ENCODE assay signal across 14 cellular contexts in genomic region chr5:55914141-55914413, GRCh38.
DNase-seq lines count a peak whose midpoint lies in the region; ATAC-seq and TF ChIP-seq lines count a peak whose summit lies in the region.
"Had no signal": no experiment of that assay in that cellular context is flagged by ENCODE, and none has a peak within 500 bp of the region (broad histone marks: within the 10 kb centered on the region; RNA-seq: fewer than 3 reads in every experiment).

No MANE protein-coding gene starts in this region.

- peaks cover 48 to 81% of the 10 kb centered on the region in 2 donors for H3K36me3 Mint-ChIP-seq in CD14-positive monocyte
- H3K36me3 Mint-ChIP-seq: activated naive CD8-positive, alpha-beta T cell treated with anti-CD3 and anti-CD28 coated beads for 36 hours had no signal

- no peak overlapping the region for H3K18ac ChIP-seq in trophoblast cell (ENCODE audit: low read length)

- ATAC-seq in GM19023 (IDR thresholded peaks at IDR 0.05; ENCODE audit: unreplicated experiment) (peak; percentile 95), GM21825 (IDR thresholded peaks at IDR 0.05; ENCODE audit: unreplicated experiment) (peak; percentile 89), HG03196 (IDR thresholded peaks at IDR 0.05; ENCODE audit: unreplicated experiment) (peak; percentile 92)
- ATAC-seq: activated CD8-positive, alpha-beta T cell treated with anti-CD3 and anti-CD28 coated beads for 36 hours; lower lobe of right lung had no signal

- H4K91ac ChIP-seq in trophoblast cell (ENCODE audit: low read depth, low read length) = no peak overlapping the region

- no peak overlapping the region for H2BK5ac ChIP-seq in trophoblast cell (ENCODE audit: low read depth, low read length, poor library complexity)

- H3K79me1 ChIP-seq in trophoblast cell (ENCODE audit: low read length) = no peaks in the 10 kb centered on the region

- H3K4me1 Mint-ChIP-seq in CD14-positive monocyte = peaks cover 6% of the 10 kb centered on the region

- H3K4me2 ChIP-seq in trophoblast cell (ENCODE audit: low read length) = no peak overlapping the region

- no peaks in the 10 kb centered on the region for H3K9me3 Mint-ChIP-seq in CD14-positive monocyte
- H3K9me3 Mint-ChIP-seq: activated CD8-positive, alpha-beta T cell treated with anti-CD3 and anti-CD28 coated beads for 36 hours; activated naive CD8-positive, alpha-beta T cell treated with anti-CD3 and anti-CD28 coated beads for 36 hours had no signal

- no CpG with 5 or more reads among the region's 1 CpG for WGBS in trophoblast cell (ENCODE audit: extremely low coverage, insufficient coverage, insufficient read length)

- no peak overlapping the region for H3K4ac ChIP-seq in trophoblast cell (ENCODE audit: low read depth, low read length)

- peaks cover 0 to 3% (median 0%) of the 10 kb centered on the region in 3 donors for H3K27me3 Mint-ChIP-seq in CD14-positive monocyte (ENCODE audit: low read depth in 3 of 3)
- H3K27me3 Mint-ChIP-seq: activated CD8-positive, alpha-beta T cell treated with anti-CD3 and anti-CD28 coated beads for 36 hours; activated naive CD8-positive, alpha-beta T cell treated with anti-CD3 and anti-CD28 coated beads for 36 hours had no signal

- no peaks in the 10 kb centered on the region for H3K79me2 ChIP-seq in trophoblast cell (ENCODE audit: control insufficient read depth, insufficient read depth, low read length, poor library complexity)

- no peak for TF ChIP-seq CTCF in CD14-positive monocyte (IDR thresholded peaks at IDR 0.05)

- H2BK12ac ChIP-seq in trophoblast cell (ENCODE audit: low read length) = no peak overlapping the region

- H2BK120ac ChIP-seq in trophoblast cell (ENCODE audit: insufficient read depth, low read length, poor library complexity) = no peak overlapping the region

- no peak overlapping the region for H4K12ac ChIP-seq in trophoblast cell (ENCODE audit: low read depth, low read length)

- H3K9me3 ChIP-seq in trophoblast cell (ENCODE audit: insufficient read depth, low read depth, low read length) = no peaks in the 10 kb centered on the region
- H3K9me3 ChIP-seq: lower lobe of right lung had no signal

- H3K4me3 Mint-ChIP-seq in CD14-positive monocyte = no peak overlapping the region
- H3K4me3 Mint-ChIP-seq: activated CD8-positive, alpha-beta T cell treated with anti-CD3 and anti-CD28 coated beads for 36 hours; activated naive CD8-positive, alpha-beta T cell treated with anti-CD3 and anti-CD28 coated beads for 36 hours had no signal

- H3K9ac ChIP-seq in trophoblast cell (ENCODE audit: low read length) = no peak overlapping the region

- H3K4me1 ChIP-seq in trophoblast cell (ENCODE audit: control insufficient read depth in 1 of 2, insufficient read depth in 2 of 2, low read length in 2 of 2) = no peaks in the 10 kb centered on the region
- H3K4me1 ChIP-seq: lower lobe of right lung had no signal

- H3K27ac ChIP-seq in trophoblast cell (ENCODE audit: low read depth, low read length) = no peak overlapping the region
- H3K27ac ChIP-seq: lower lobe of right lung had no signal

- intact Hi-C loops in CD14-positive monocyte (cut with micrococcal nuclease) = no loop called here

- H2AK5ac ChIP-seq in trophoblast cell (ENCODE audit: low read length) = no peak overlapping the region

- H3K27me3 ChIP-seq in trophoblast cell (ENCODE audit: insufficient read depth, low read length) = no peaks in the 10 kb centered on the region

- H4K8ac ChIP-seq in trophoblast cell (ENCODE audit: low read depth, low read length) = no peak overlapping the region

- peak; percentile 67 for DNase-seq in myocyte (ENCODE audit: low read depth)
- DNase-seq in trophoblast cell = no peak
- no peak for DNase-seq in CD14-positive monocyte (ENCODE audit: low spot score)
- no peak for DNase-seq in central memory CD4-positive, alpha-beta T cell
- DNase-seq in 8988T = no peak
- DNase-seq: activated CD8-positive, alpha-beta T cell treated with anti-CD3 and anti-CD28 coated beads for 36 hours; activated naive CD8-positive, alpha-beta T cell treated with anti-CD3 and anti-CD28 coated beads for 36 hours; cortex of kidney; lower lobe of right lung; NCI-H1105; stimulated activated CD4-positive, alpha-beta T cell treated with anti-CD3 and anti-CD28 coated beads, Interleukin-4, amount 100 ng/mL, for 4 hours had no signal

- no peaks in the 10 kb centered on the region for H3K36me3 ChIP-seq in trophoblast cell (ENCODE audit: control insufficient read depth in 1 of 2, insufficient read depth in 2 of 2, low read length in 2 of 2)
- H3K36me3 ChIP-seq: lower lobe of right lung had no signal

- H3K23ac ChIP-seq in trophoblast cell (ENCODE audit: low read length) = no peak overlapping the region

- no peak overlapping the region for H2AFZ ChIP-seq in trophoblast cell (ENCODE audit: insufficient read depth, low read length, poor library complexity)

- no peak overlapping the region for H3K4me3 ChIP-seq in trophoblast cell (ENCODE audit: low read depth, low read length)
- H3K4me3 ChIP-seq: lower lobe of right lung had no signal

- no peak overlapping the region for H3K27ac Mint-ChIP-seq in CD14-positive monocyte
- H3K27ac Mint-ChIP-seq: activated CD8-positive, alpha-beta T cell treated with anti-CD3 and anti-CD28 coated beads for 36 hours; activated naive CD8-positive, alpha-beta T cell treated with anti-CD3 and anti-CD28 coated beads for 36 hours had no signal

- no peak overlapping the region for H3K14ac ChIP-seq in trophoblast cell (ENCODE audit: low read length)
